ENCODE assay signal across 1 cellular context in genomic region chr3:32010699-32011098, GRCh38.
A peak's percentile ranks its signal among the peaks of the same experiment; 100 is the strongest.
TF ChIP-seq lines count a peak whose summit lies in the region.
"Not testable (repeated sequence)": the region's sequence is repeated elsewhere in the genome, so short reads cannot be mapped to it uniquely, and the experiment has no call there.

No MANE protein-coding gene starts in this region.

TF ChIP-seq in HepG2, 621 proteins besides CTCF, POLR2A, EP300 and RAD21:
- TF ChIP-seq STAG1 (CRISPR knock-in tag; IDR thresholded peaks at IDR 0.05): peak; percentile 37
- not testable (repeated sequence) for TF ChIP-seq FOXA1 (IDR thresholded peaks at IDR 0.05)
- peak; percentile 62 for TF ChIP-seq FOXA1 (CRISPR knock-in tag; IDR thresholded peaks at IDR 0.05)
